In genomic region chr17:43449470-43450202, GRCh38 we compare ENCODE assay signal across 1 cellular context.
TF ChIP-seq lines count a peak whose summit lies in the region.

No MANE protein-coding gene starts in this region.

TF ChIP-seq in HepG2, 621 proteins besides CTCF, POLR2A, EP300 and RAD21 (continued from another document and continues in another):
- no peak for TF ChIP-seq ZNF414 (CRISPR knock-in tag; IDR thresholded peaks at IDR 0.05)
- no peak for TF ChIP-seq AKNA (CRISPR knock-in tag; IDR thresholded peaks at IDR 0.05; ENCODE audit: borderline replicate concordance)
- TF ChIP-seq ZNF331 (CRISPR knock-in tag; IDR thresholded peaks at IDR 0.05), result peak; percentile 92
- peak; percentile 53 for TF ChIP-seq SKI (IDR thresholded peaks at IDR 0.05; ENCODE audit: partially characterized antibody)
- TF ChIP-seq ZHX2 (IDR thresholded peaks at IDR 0.05; ENCODE audit: low read depth), result no peak
- peak; percentile 42; the same call in 1 of the 2 replicates for TF ChIP-seq ZHX2 (CRISPR knock-in tag; IDR thresholded peaks at IDR 0.05; ENCODE audit: borderline replicate concordance)
- TF ChIP-seq ELF4 (CRISPR knock-in tag; IDR thresholded peaks at IDR 0.05; ENCODE audit: borderline replicate concordance), result no peak
- no peak for TF ChIP-seq PRDM15 (CRISPR knock-in tag; IDR thresholded peaks at IDR 0.05)
- peak; percentile 90 for TF ChIP-seq ERF (CRISPR knock-in tag; IDR thresholded peaks at IDR 0.05)
- peak; percentile 93; the same call in 1 of the 2 replicates for TF ChIP-seq NCOR1 (IDR thresholded peaks at IDR 0.05; ENCODE audit: borderline replicate concordance, low read length)
- 0 out of 2 replicates have a peak, but pooled peaks have one; percentile 29 for TF ChIP-seq ZNF180 (CRISPR knock-in tag; IDR thresholded peaks at IDR 0.05; ENCODE audit: borderline replicate concordance, low read depth)
- TF ChIP-seq MAX (IDR thresholded peaks at IDR 0.05), result peak; percentile 66
- no peak for TF ChIP-seq BCL3 (CRISPR knock-in tag; IDR thresholded peaks at IDR 0.05)
- peak; percentile 61 for TF ChIP-seq NFIC (IDR thresholded peaks at IDR 0.05; ENCODE audit: low read length)
- no peak for TF ChIP-seq SMAD9 (CRISPR knock-in tag; IDR thresholded peaks at IDR 0.05)
- TF ChIP-seq ATF2 (CRISPR knock-in tag; IDR thresholded peaks at IDR 0.05), result peak; percentile 29
- 0 out of 2 replicates have a peak, but pooled peaks have one; percentile 33 for TF ChIP-seq NFKB2 (CRISPR knock-in tag; IDR thresholded peaks at IDR 0.05; ENCODE audit: borderline replicate concordance)
- peak; percentile 100 for TF ChIP-seq GATAD2A (CRISPR knock-in tag; IDR thresholded peaks at IDR 0.05)
- 0 out of 2 replicates have a peak, but pooled peaks have one; percentile 63 for TF ChIP-seq ZNF589 (CRISPR knock-in tag; conservative IDR thresholded peaks at IDR 0.05)
- peak; percentile 54; the same call in 1 of the 2 replicates for TF ChIP-seq ZNF749 (CRISPR knock-in tag; IDR thresholded peaks at IDR 0.05; ENCODE audit: borderline replicate concordance)
- TF ChIP-seq TEAD3 (CRISPR knock-in tag; optimal IDR thresholded peaks at IDR 0.05; ENCODE audit: borderline replicate concordance), result peak; percentile 70
- peak; percentile 87; the same call in 1 of the 2 replicates for TF ChIP-seq ZNF788 (CRISPR knock-in tag; IDR thresholded peaks at IDR 0.05; ENCODE audit: borderline replicate concordance)
- peak; percentile 89 for TF ChIP-seq TP53 (CRISPR knock-in tag; conservative IDR thresholded peaks at IDR 0.05)
- no peak for TF ChIP-seq HOXA7 (CRISPR knock-in tag; IDR thresholded peaks at IDR 0.05)
- TF ChIP-seq ZBTB46 (CRISPR knock-in tag; IDR thresholded peaks at IDR 0.05; ENCODE audit: borderline replicate concordance), result no peak
- TF ChIP-seq ZNF446 (CRISPR knock-in tag; IDR thresholded peaks at IDR 0.05), result no peak
- peak; percentile 75; the same call in 1 of the 2 replicates for TF ChIP-seq ZNF703 (CRISPR knock-in tag; IDR thresholded peaks at IDR 0.05; ENCODE audit: borderline replicate concordance)
- TF ChIP-seq ZMYM3 (CRISPR knock-in tag; IDR thresholded peaks at IDR 0.05), result peak; percentile 71; the same call in 1 of the 2 replicates
- no peak for TF ChIP-seq NFRKB (IDR thresholded peaks at IDR 0.05)
- TF ChIP-seq TFDP1 (CRISPR knock-in tag; IDR thresholded peaks at IDR 0.05; ENCODE audit: borderline replicate concordance), result 0 out of 2 replicates have a peak, but pooled peaks have one; percentile 16
- peak; percentile 60; the same call in 1 of the 2 replicates for TF ChIP-seq GATA4 (IDR thresholded peaks at IDR 0.05; ENCODE audit: borderline replicate concordance, low read depth)
- peak; percentile 91 for TF ChIP-seq HOXA3 (CRISPR knock-in tag; IDR thresholded peaks at IDR 0.05)
- TF ChIP-seq ZNF891 (CRISPR knock-in tag; IDR thresholded peaks at IDR 0.05), result no peak
- TF ChIP-seq DR1 (CRISPR knock-in tag; IDR thresholded peaks at IDR 0.05), result 0 out of 2 replicates have a peak, but pooled peaks have one; percentile 42
- no peak for TF ChIP-seq ZNF430 (CRISPR knock-in tag; IDR thresholded peaks at IDR 0.05)
- TF ChIP-seq ASH2L (IDR thresholded peaks at IDR 0.05; ENCODE audit: insufficient read length, low read depth, low read length), result peak; percentile 69
- no peak for TF ChIP-seq MTF1 (CRISPR knock-in tag; IDR thresholded peaks at IDR 0.05)
- peak; percentile 76; the same call in 1 of the 2 replicates for TF ChIP-seq ZNF501 (CRISPR knock-in tag; IDR thresholded peaks at IDR 0.05)
- peak; percentile 97 for TF ChIP-seq TBX2 (CRISPR knock-in tag; IDR thresholded peaks at IDR 0.05; ENCODE audit: borderline replicate concordance)
- peak; percentile 85 for TF ChIP-seq KDM6A (CRISPR knock-in tag; IDR thresholded peaks at IDR 0.05; ENCODE audit: low read depth)
